Comparison of ENCODE assay signal across 1 cellular context in the genomic region with DNA sequence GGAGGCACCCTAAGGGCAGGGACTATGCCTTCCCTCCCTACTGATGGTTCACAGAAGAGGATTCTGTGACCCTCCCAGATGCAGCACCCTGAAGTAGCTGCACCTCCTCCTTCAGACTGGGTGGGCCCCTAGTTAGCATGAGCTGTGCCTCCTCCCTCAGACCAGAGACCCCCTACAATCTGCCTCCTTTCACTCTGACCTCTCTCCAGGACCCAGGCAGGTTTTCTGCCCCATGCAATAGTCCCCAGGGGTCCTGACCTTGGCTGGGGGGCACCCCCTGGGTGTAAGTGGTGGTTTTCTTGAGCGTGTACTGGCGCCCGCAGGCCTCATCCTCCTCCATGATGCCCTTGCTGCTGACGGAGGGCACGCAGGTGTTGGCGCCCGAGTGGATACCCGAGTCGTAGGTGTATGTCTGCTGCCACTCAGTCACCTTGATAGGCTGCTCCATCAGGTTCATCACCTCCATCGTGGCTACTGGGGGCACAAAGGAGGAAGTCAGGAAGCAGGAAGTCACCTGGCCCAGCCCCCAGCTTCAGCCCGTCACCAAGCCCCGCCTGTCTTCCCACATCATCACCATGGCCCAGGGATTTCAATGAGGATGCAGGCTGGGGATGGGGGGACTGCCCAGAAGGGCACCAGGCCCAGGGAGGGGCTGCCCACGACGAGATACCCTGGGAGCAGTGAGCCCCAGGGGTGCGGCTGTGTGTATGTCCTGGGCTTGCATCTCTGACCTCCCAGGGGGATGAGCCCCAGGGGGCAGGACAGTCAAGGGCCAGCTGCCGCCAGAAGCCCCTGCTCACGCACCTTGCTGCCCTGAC.
TF ChIP-seq lines count a peak whose summit lies in the region.

No MANE protein-coding gene starts in this region.

TF ChIP-seq in HCT116, 20 proteins besides CTCF, POLR2A, EP300 and RAD21 (continued from another document):
- TF ChIP-seq, protein P1, sequence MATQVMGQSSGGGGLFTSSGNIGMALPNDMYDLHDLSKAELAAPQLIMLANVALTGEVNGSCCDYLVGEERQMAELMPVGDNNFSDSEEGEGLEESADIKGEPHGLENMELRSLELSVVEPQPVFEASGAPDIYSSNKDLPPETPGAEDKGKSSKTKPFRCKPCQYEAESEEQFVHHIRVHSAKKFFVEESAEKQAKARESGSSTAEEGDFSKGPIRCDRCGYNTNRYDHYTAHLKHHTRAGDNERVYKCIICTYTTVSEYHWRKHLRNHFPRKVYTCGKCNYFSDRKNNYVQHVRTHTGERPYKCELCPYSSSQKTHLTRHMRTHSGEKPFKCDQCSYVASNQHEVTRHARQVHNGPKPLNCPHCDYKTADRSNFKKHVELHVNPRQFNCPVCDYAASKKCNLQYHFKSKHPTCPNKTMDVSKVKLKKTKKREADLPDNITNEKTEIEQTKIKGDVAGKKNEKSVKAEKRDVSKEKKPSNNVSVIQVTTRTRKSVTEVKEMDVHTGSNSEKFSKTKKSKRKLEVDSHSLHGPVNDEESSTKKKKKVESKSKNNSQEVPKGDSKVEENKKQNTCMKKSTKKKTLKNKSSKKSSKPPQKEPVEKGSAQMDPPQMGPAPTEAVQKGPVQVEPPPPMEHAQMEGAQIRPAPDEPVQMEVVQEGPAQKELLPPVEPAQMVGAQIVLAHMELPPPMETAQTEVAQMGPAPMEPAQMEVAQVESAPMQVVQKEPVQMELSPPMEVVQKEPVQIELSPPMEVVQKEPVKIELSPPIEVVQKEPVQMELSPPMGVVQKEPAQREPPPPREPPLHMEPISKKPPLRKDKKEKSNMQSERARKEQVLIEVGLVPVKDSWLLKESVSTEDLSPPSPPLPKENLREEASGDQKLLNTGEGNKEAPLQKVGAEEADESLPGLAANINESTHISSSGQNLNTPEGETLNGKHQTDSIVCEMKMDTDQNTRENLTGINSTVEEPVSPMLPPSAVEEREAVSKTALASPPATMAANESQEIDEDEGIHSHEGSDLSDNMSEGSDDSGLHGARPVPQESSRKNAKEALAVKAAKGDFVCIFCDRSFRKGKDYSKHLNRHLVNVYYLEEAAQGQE (IDR thresholded peaks at IDR 0.05; ENCODE audit: low read depth): no peak
- no peak for TF ChIP-seq CBX3 (IDR thresholded peaks at IDR 0.05; ENCODE audit: low read depth)
- TF ChIP-seq ELF1 (IDR thresholded peaks at IDR 0.05; ENCODE audit: borderline replicate concordance, low read depth): no peak
TF ChIP-seq in HCT116: peak in this region for 0.
